In the genomic region with DNA sequence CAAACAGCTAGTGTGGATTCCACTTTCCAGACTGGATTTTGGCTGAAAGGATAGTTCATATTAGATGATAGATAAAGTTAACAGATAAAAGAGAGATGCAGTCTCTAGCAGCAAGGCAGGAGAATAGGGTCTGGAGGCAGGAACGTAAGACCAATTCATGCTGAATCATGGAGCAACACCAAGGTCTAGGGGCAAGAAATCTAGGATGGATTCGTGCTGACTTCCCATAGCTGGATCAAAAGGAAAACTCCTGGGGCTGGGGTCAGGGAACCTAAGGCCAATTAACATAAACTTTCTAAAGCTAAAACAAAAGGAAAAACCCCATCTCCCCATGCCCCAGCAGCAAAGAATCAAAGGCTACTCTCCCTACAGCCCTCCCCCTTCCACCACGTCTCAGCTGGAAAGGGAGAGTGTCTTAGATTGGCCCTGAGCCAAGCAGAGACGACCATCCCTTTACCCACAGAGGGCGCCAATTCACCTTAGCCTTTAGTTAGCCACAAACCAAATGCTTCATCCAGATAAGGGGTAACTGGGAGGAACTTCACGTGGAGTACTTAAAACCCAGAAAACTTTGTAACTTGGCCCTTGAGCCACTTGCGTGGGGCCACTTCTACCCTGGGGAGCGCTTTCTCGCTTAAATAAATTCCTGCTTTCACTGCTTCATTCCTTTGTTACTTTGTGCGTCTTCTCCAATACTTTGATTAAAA, we compare ENCODE assay signal across 3 cellular contexts.
TF ChIP-seq lines count a peak whose summit lies in the region.

No MANE protein-coding gene starts in this region.

TF ChIP-seq in GM12891, 5 proteins besides CTCF, POLR2A, EP300 and RAD21:
- TF ChIP-seq PAX5 (IDR thresholded peaks at IDR 0.05; ENCODE audit: insufficient read depth, low read length, severe bottlenecking) = no peak
- TF ChIP-seq POLR2AphosphoS5 (IDR thresholded peaks at IDR 0.05; ENCODE audit: low read depth, low read length) = no peak; the same call in 1 of the 2 replicates
- TF ChIP-seq POU2F2 (IDR thresholded peaks at IDR 0.05; ENCODE audit: low read depth, low read length) = no peak
- TF ChIP-seq TAF1 (IDR thresholded peaks at IDR 0.05; ENCODE audit: low read depth, low read length) = no peak
- no peak for TF ChIP-seq SPI1 (IDR thresholded peaks at IDR 0.05; ENCODE audit: low read depth, low read length)

TF ChIP-seq in K562, 482 proteins besides CTCF, POLR2A, EP300 and RAD21 (continues in another document):
- TF ChIP-seq PHF20 (IDR thresholded peaks at IDR 0.05; ENCODE audit: partially characterized antibody) (no peak), SREBF1 (IDR thresholded peaks at IDR 0.05; ENCODE audit: borderline replicate concordance, low read depth, low read length) (no peak), MAZ (CRISPR knock-in tag; conservative IDR thresholded peaks at IDR 0.05 in 1 of 2, IDR thresholded peaks at IDR 0.05 in 1 of 2) (peak; percentile 83 to 91), PTTG1 (tag; IDR thresholded peaks at IDR 0.05; ENCODE audit: low read depth) (no peak), ZBTB7A (IDR thresholded peaks at IDR 0.05; ENCODE audit: borderline replicate concordance, control insufficient read depth, low read depth, low read length) (peak; percentile 23; the same call in 1 of the 2 replicates), NFIX (CRISPR knock-in tag; IDR thresholded peaks at IDR 0.05; ENCODE audit: low read depth) (peak; percentile 91), ELF4 (CRISPR knock-in tag; IDR thresholded peaks at IDR 0.05) (no peak), PTBP1 (IDR thresholded peaks at IDR 0.05; ENCODE audit: low read depth, low read length) (no peak)
- TF ChIP-seq, protein P1, sequence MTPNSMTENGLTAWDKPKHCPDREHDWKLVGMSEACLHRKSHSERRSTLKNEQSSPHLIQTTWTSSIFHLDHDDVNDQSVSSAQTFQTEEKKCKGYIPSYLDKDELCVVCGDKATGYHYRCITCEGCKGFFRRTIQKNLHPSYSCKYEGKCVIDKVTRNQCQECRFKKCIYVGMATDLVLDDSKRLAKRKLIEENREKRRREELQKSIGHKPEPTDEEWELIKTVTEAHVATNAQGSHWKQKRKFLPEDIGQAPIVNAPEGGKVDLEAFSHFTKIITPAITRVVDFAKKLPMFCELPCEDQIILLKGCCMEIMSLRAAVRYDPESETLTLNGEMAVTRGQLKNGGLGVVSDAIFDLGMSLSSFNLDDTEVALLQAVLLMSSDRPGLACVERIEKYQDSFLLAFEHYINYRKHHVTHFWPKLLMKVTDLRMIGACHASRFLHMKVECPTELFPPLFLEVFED (CRISPR knock-in tag; conservative IDR thresholded peaks at IDR 0.05) = 0 out of 2 replicates have a peak, but pooled peaks have one; percentile 14
- TF ChIP-seq, protein P2, sequence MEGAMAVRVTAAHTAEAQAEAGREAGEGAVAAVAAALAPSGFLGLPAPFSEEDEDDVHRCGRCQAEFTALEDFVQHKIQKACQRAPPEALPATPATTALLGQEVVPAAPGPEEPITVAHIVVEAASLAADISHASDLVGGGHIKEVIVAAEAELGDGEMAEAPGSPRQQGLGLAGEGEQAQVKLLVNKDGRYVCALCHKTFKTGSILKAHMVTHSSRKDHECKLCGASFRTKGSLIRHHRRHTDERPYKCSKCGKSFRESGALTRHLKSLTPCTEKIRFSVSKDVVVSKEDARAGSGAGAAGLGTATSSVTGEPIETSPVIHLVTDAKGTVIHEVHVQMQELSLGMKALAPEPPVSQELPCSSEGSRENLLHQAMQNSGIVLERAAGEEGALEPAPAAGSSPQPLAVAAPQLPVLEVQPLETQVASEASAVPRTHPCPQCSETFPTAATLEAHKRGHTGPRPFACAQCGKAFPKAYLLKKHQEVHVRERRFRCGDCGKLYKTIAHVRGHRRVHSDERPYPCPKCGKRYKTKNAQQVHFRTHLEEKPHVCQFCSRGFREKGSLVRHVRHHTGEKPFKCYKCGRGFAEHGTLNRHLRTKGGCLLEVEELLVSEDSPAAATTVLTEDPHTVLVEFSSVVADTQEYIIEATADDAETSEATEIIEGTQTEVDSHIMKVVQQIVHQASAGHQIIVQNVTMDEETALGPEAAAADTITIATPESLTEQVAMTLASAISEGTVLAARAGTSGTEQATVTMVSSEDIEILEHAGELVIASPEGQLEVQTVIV (CRISPR knock-in tag; IDR thresholded peaks at IDR 0.05; ENCODE audit: borderline replicate concordance) = no peak

TF ChIP-seq in HepG2, 621 proteins besides CTCF, POLR2A, EP300 and RAD21 (continues in another document):
- 0 out of 2 replicates have a peak, but pooled peaks have one; percentile 45 for TF ChIP-seq ZNF644 (CRISPR knock-in tag; IDR thresholded peaks at IDR 0.05; ENCODE audit: low read depth)
- TF ChIP-seq MIER3 (CRISPR knock-in tag; IDR thresholded peaks at IDR 0.05; ENCODE audit: borderline replicate concordance) = 0 out of 2 replicates have a peak, but pooled peaks have one; percentile 37
- TF ChIP-seq SMC3 (IDR thresholded peaks at IDR 0.05; ENCODE audit: low read length) = peak; percentile 56; the same call in 1 of the 2 replicates
- 0 out of 2 replicates have a peak, but pooled peaks have one; percentile 31 for TF ChIP-seq ARID5B (CRISPR knock-in tag; IDR thresholded peaks at IDR 0.05)
- 0 out of 2 replicates have a peak, but pooled peaks have one; percentile 28 for TF ChIP-seq CBX5 (CRISPR knock-in tag; IDR thresholded peaks at IDR 0.05; ENCODE audit: borderline replicate concordance)
- TF ChIP-seq TSC22D2 (CRISPR knock-in tag; IDR thresholded peaks at IDR 0.05; ENCODE audit: borderline replicate concordance) = 0 out of 2 replicates have a peak, but pooled peaks have one; percentile 32
- 0 out of 2 replicates have a peak, but pooled peaks have one; percentile 24 for TF ChIP-seq BCL6 (CRISPR knock-in tag; IDR thresholded peaks at IDR 0.05)
- peak; percentile 47; the same call in 1 of the 2 replicates for TF ChIP-seq ZNF281 (CRISPR knock-in tag; IDR thresholded peaks at IDR 0.05; ENCODE audit: borderline replicate concordance)
- 0 out of 2 replicates have a peak, but pooled peaks have one; percentile 34 for TF ChIP-seq ZMYM4 (CRISPR knock-in tag; IDR thresholded peaks at IDR 0.05)
- TF ChIP-seq, protein P3, sequence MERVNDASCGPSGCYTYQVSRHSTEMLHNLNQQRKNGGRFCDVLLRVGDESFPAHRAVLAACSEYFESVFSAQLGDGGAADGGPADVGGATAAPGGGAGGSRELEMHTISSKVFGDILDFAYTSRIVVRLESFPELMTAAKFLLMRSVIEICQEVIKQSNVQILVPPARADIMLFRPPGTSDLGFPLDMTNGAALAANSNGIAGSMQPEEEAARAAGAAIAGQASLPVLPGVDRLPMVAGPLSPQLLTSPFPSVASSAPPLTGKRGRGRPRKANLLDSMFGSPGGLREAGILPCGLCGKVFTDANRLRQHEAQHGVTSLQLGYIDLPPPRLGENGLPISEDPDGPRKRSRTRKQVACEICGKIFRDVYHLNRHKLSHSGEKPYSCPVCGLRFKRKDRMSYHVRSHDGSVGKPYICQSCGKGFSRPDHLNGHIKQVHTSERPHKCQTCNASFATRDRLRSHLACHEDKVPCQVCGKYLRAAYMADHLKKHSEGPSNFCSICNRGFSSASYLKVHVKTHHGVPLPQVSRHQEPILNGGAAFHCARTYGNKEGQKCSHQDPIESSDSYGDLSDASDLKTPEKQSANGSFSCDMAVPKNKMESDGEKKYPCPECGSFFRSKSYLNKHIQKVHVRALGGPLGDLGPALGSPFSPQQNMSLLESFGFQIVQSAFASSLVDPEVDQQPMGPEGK (CRISPR knock-in tag; IDR thresholded peaks at IDR 0.05) = peak; percentile 48
- TF ChIP-seq HMGXB4 (CRISPR knock-in tag; IDR thresholded peaks at IDR 0.05; ENCODE audit: borderline replicate concordance in 1 of 2, low read depth in 1 of 2) = 0 out of 4 replicates have a peak, but pooled peaks have one; percentile 42 to 54
- no peak for TF ChIP-seq IRF1 (CRISPR knock-in tag; IDR thresholded peaks at IDR 0.05; ENCODE audit: low read depth)
- TF ChIP-seq JARID2 (CRISPR knock-in tag; IDR thresholded peaks at IDR 0.05; ENCODE audit: insufficient replicate concordance) = peak; percentile 31
- peak; percentile 39; the same call in 1 of the 2 replicates for TF ChIP-seq KDM2A (CRISPR knock-in tag; IDR thresholded peaks at IDR 0.05; ENCODE audit: borderline replicate concordance, low read depth)
- TF ChIP-seq SALL1 (CRISPR knock-in tag; IDR thresholded peaks at IDR 0.05) = peak; percentile 20; the same call in 1 of the 2 replicates
- TF ChIP-seq IRF2 (CRISPR knock-in tag; IDR thresholded peaks at IDR 0.05) = 0 out of 2 replicates have a peak, but pooled peaks have one; percentile 42
- TF ChIP-seq XRCC5 (optimal IDR thresholded peaks at IDR 0.05; ENCODE audit: low read length) = peak; percentile 85
- no peak for TF ChIP-seq STAT6 (CRISPR knock-in tag; IDR thresholded peaks at IDR 0.05; ENCODE audit: borderline replicate concordance)
- 0 out of 2 replicates have a peak, but pooled peaks have one; percentile 43 for TF ChIP-seq MXD4 (CRISPR knock-in tag; IDR thresholded peaks at IDR 0.05)
- no peak for TF ChIP-seq HNRNPK (IDR thresholded peaks at IDR 0.05; ENCODE audit: low read depth, low read length, poor library complexity, severe bottlenecking)
- TF ChIP-seq NFIB (CRISPR knock-in tag; IDR thresholded peaks at IDR 0.05; ENCODE audit: borderline replicate concordance) = peak; percentile 58; the same call in 1 of the 2 replicates
